18 cellular contexts compared by ENCODE assay signal in the genomic region with DNA sequence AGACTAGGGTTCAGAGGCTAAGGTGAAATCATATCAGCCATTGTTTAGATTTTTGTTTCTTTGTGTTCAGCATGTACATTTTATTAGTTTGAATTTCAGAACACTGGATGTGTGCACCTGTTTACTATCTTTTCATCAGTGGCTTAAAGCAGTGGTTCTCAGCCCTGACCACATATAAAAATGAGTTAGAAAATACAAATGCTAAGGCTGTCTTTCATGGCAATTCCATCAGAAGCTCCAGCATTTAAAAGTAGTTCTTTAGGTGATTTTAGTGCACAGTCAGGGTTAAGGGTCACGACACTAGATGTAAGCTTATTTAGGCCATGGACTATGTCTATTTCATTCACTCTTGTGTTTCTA.
DNase-seq lines count a peak whose midpoint lies in the region; ATAC-seq and TF ChIP-seq lines count a peak whose summit lies in the region.
"Had no signal": no experiment of that assay in that cellular context is flagged by ENCODE, and none has a peak within 500 bp of the region (broad histone marks: within the 10 kb centered on the region; RNA-seq: fewer than 3 reads in every experiment).

No MANE protein-coding gene starts in this region.

- no peak overlapping the region for H3K4me3 ChIP-seq in DND-41 (ENCODE audit: low read depth in 1 of 2, low read length in 2 of 2)
- H3K4me3 ChIP-seq: K562 had no signal

- H2AFZ ChIP-seq in DND-41 (ENCODE audit: low read depth, low read length) = peak overlapping the region; percentile 48

- no peaks in the 10 kb centered on the region for H3K27me3 ChIP-seq in DND-41 (ENCODE audit: insufficient read depth, low read length, poor library complexity)
- H3K27me3 ChIP-seq: BE2C had no signal

- no peaks in the 10 kb centered on the region for H3K79me2 ChIP-seq in DND-41 (ENCODE audit: insufficient read depth, low read length)

- no peak overlapping the region for H3K27ac Mint-ChIP-seq in activated naive CD8-positive, alpha-beta T cell treated with anti-CD3 and anti-CD28 coated beads for 36 hours
- H3K27ac Mint-ChIP-seq: CD4-positive, alpha-beta T cell; H9 had no signal

- no peaks in the 10 kb centered on the region for H3K9me3 Mint-ChIP-seq in activated naive CD8-positive, alpha-beta T cell treated with anti-CD3 and anti-CD28 coated beads for 36 hours
- H3K9me3 Mint-ChIP-seq: CD4-positive, alpha-beta T cell; H9 had no signal

- peaks cover 20% of the 10 kb centered on the region for H3K4me1 Mint-ChIP-seq in activated naive CD8-positive, alpha-beta T cell treated with anti-CD3 and anti-CD28 coated beads for 36 hours
- H3K4me1 Mint-ChIP-seq: H9 had no signal

- H3K9me3 ChIP-seq in DND-41 (ENCODE audit: insufficient read depth, low read length, severe bottlenecking) = no peaks in the 10 kb centered on the region
- no peaks in the 10 kb centered on the region for H3K9me3 ChIP-seq in KOPT-K1 (ENCODE audit: insufficient read depth, low read length, poor library complexity, severe bottlenecking)
- H3K9me3 ChIP-seq: BE2C, Caco-2 had no signal

- no peaks in the 10 kb centered on the region for H4K20me1 ChIP-seq in DND-41 (ENCODE audit: insufficient read depth, low read length)

- H3K4me2 ChIP-seq in DND-41 (ENCODE audit: insufficient read depth, low read length) = peak overlapping the region; percentile 45

- peak overlapping the region; percentile 43 for H3K9ac ChIP-seq in DND-41 (ENCODE audit: low read depth, low read length)

- TF ChIP-seq CTCF in DND-41 (IDR thresholded peaks at IDR 0.05; ENCODE audit: borderline replicate concordance, extremely low read depth, low read length, poor library complexity, severe bottlenecking) (no peak), VCaP (conservative IDR thresholded peaks at IDR 0.05) (no peak)

- H3K36me3 ChIP-seq in DND-41 (ENCODE audit: insufficient read depth, low read length) (no peaks in the 10 kb centered on the region), KOPT-K1 (ENCODE audit: insufficient read depth, low read length) (no peaks in the 10 kb centered on the region)
- H3K36me3 ChIP-seq: BE2C had no signal

- H3K36me3 Mint-ChIP-seq in activated naive CD8-positive, alpha-beta T cell treated with anti-CD3 and anti-CD28 coated beads for 36 hours = no peaks in the 10 kb centered on the region

- peaks cover 56% of the 10 kb centered on the region for H3K4me1 ChIP-seq in DND-41 (ENCODE audit: insufficient read depth, low read length)
- H3K4me1 ChIP-seq: BE2C, Caco-2 had no signal

- H3K27me3 Mint-ChIP-seq in activated naive CD8-positive, alpha-beta T cell treated with anti-CD3 and anti-CD28 coated beads for 36 hours = no peaks in the 10 kb centered on the region
- H3K27me3 Mint-ChIP-seq: CD4-positive, alpha-beta T cell had no signal

- ATAC-seq in DND-41 (ENCODE audit: insufficient read depth, low read depth) (peak; percentile 77), HG03159 (IDR thresholded peaks at IDR 0.05; ENCODE audit: unreplicated experiment) (no peak)
- ATAC-seq: K562 had no signal

- no peak overlapping the region for H3K4me3 Mint-ChIP-seq in activated naive CD8-positive, alpha-beta T cell treated with anti-CD3 and anti-CD28 coated beads for 36 hours
- H3K4me3 Mint-ChIP-seq: CD4-positive, alpha-beta T cell; H9 had no signal

- DNase-seq in DND-41 (peak; percentile 42), pons (ENCODE audit: low spot score) (no peak), T-helper 1 cell (no peak)
- no peak for DNase-seq in activated naive CD8-positive, alpha-beta T cell treated with anti-CD3 and anti-CD28 coated beads for 36 hours
- DNase-seq: ACHN; BE2C; Caco-2; CD4-positive, alpha-beta T cell; DMS153; DMS79; GF-D8; H9 had no signal

- H3K27ac ChIP-seq in DND-41 (ENCODE audit: low read length) = peak overlapping the region; percentile 87
- peak overlapping the region; percentile 68 for H3K27ac ChIP-seq in KOPT-K1 (ENCODE audit: low read depth, low read length, poor library complexity, severe bottlenecking)
- peak overlapping the region; percentile 82 for H3K27ac ChIP-seq in VCaP
- H3K27ac ChIP-seq: C4-2B, HL-60 had no signal
